8 cellular contexts compared by ENCODE assay signal in genomic region chr20:34705008-34705382, GRCh38. TPM values are rescaled to one million over a fixed set of nuclear protein-coding genes. Genes with fewer than 3 reads are reported as not detected.
A peak's percentile ranks its signal among the peaks of the same experiment; 100 is the strongest.
DNase-seq lines count a peak whose midpoint lies in the region; ATAC-seq and TF ChIP-seq lines count a peak whose summit lies in the region.

No MANE protein-coding gene starts in this region.

- H3K27me3 Mint-ChIP-seq in CD4-positive, CD25-positive, alpha-beta regulatory T cell = peaks cover 20% of the 10 kb centered on the region
- peaks cover 53% of the 10 kb centered on the region for H3K27me3 Mint-ChIP-seq in nephron progenitor cell (ENCODE audit: low read depth, poor library complexity)

- no peaks in the 10 kb centered on the region for H3K9me3 ChIP-seq in CD4-positive, CD25-positive, alpha-beta regulatory T cell (ENCODE audit: control insufficient read depth in 2 of 2, low read length in 2 of 2)

- H3K27ac ChIP-seq in CD4-positive, CD25-positive, alpha-beta regulatory T cell (ENCODE audit: insufficient read depth, low read length, poor library complexity, severe bottlenecking) = peak overlapping the region; percentile 91
- H3K27ac ChIP-seq in coronary artery = peak overlapping the region; percentile 100

- H3K27me3 ChIP-seq in CD4-positive, CD25-positive, alpha-beta regulatory T cell (ENCODE audit: control insufficient read depth, insufficient read depth, low read length) = no peaks in the 10 kb centered on the region

- H3K27ac Mint-ChIP-seq in CD4-positive, CD25-positive, alpha-beta regulatory T cell = peak overlapping the region; percentile 85 to 99 (median 98)
- H3K27ac Mint-ChIP-seq in nephron progenitor cell = no peak overlapping the region

- H3K36me3 Mint-ChIP-seq in CD4-positive, CD25-positive, alpha-beta regulatory T cell = no peaks in the 10 kb centered on the region
- H3K36me3 Mint-ChIP-seq in nephron progenitor cell (ENCODE audit: low read depth) = no peaks in the 10 kb centered on the region

- no peak for ATAC-seq in CD4-positive, CD25-positive, alpha-beta regulatory T cell (ENCODE audit: low read depth in 2 of 2)
- no peak for ATAC-seq in HG03571 (IDR thresholded peaks at IDR 0.05; ENCODE audit: unreplicated experiment)

- H3K4me3 ChIP-seq in CD4-positive, CD25-positive, alpha-beta regulatory T cell (ENCODE audit: low read depth, low read length) = peak overlapping the region; percentile 39
- peak overlapping the region; percentile 98 for H3K4me3 ChIP-seq in coronary artery

- no peaks in the 10 kb centered on the region for H3K9me3 Mint-ChIP-seq in CD4-positive, CD25-positive, alpha-beta regulatory T cell
- no peaks in the 10 kb centered on the region for H3K9me3 Mint-ChIP-seq in nephron progenitor cell

- peaks cover 0 to 30% (median 10%) of the 10 kb centered on the region in 4 donors for H3K4me1 Mint-ChIP-seq in CD4-positive, CD25-positive, alpha-beta regulatory T cell
- peaks cover 57% of the 10 kb centered on the region for H3K4me1 Mint-ChIP-seq in nephron progenitor cell

- H3K36me3 ChIP-seq in CD4-positive, CD25-positive, alpha-beta regulatory T cell (ENCODE audit: control insufficient read depth, insufficient read depth, low read length) = no peaks in the 10 kb centered on the region

- no peak for TF ChIP-seq CTCF in coronary artery (IDR thresholded peaks at IDR 0.05)
- no peak for TF ChIP-seq CTCF in nephron progenitor cell (IDR thresholded peaks at IDR 0.05)

- no peak for DNase-seq in CD4-positive, CD25-positive, alpha-beta regulatory T cell
- peak; percentile 99 for DNase-seq in NCI-H524 treated with DMSO at 0.1 percent for 48 hours (lab: John Stamatoyannopoulos, UW)
- DNase-seq in coronary artery (ENCODE audit: low spot score) = no peak
- no peak for DNase-seq in nephron progenitor cell
- DNase-seq in hepatic stellate cell (ENCODE audit: low spot score) = no peak
- DNase-seq in activated CD4-positive, CD25-positive, alpha-beta regulatory T cell (lab: John Stamatoyannopoulos, UW) = no peak
- DNase-seq in kidney glomerular epithelial cell (lab: John Stamatoyannopoulos, UW) = no peak

- H3K4me3 Mint-ChIP-seq in CD4-positive, CD25-positive, alpha-beta regulatory T cell = peak overlapping the region; percentile 88 to 97 (median 90)
- peak overlapping the region; percentile 83 for H3K4me3 Mint-ChIP-seq in nephron progenitor cell

- peaks cover 17% of the 10 kb centered on the region for H3K4me1 ChIP-seq in CD4-positive, CD25-positive, alpha-beta regulatory T cell (ENCODE audit: control insufficient read depth, insufficient read depth, low read length, poor library complexity, severe bottlenecking)

RNA-seq across cellular contexts. Expression of gene TP53INP2, which starts 0.9 kb away (rescaled TPM):
- total RNA-seq in CD4-positive, CD25-positive, alpha-beta regulatory T cell = 60.9 TPM
- polyA plus RNA-seq in CD4-positive, CD25-positive, alpha-beta regulatory T cell = under 1 TPM; 0.37 to 0.77 (median 0.47) TPM

RNA-seq across cellular contexts. Expression of gene PIGU, which starts 28.1 kb away (rescaled TPM):
- total RNA-seq in CD4-positive, CD25-positive, alpha-beta regulatory T cell = 9.7 TPM
- polyA plus RNA-seq in CD4-positive, CD25-positive, alpha-beta regulatory T cell = 10 to 100 TPM; 33.9 to 44.6 (median 40.1) TPM
